11 cellular contexts compared by ENCODE assay signal in genomic region chr15:75036269-75036668, GRCh38. TPM values are rescaled to one million over a fixed set of nuclear protein-coding genes. Genes with fewer than 3 reads are reported as not detected.
DNase-seq lines count a peak whose midpoint lies in the region; ATAC-seq and TF ChIP-seq lines count a peak whose summit lies in the region.
"Had no signal": no experiment of that assay in that cellular context is flagged by ENCODE, and none has a peak within 500 bp of the region (broad histone marks: within the 10 kb centered on the region; RNA-seq: fewer than 3 reads in every experiment).

No MANE protein-coding gene starts in this region.

- peaks cover 66% of the 10 kb centered on the region for H3K4me1 ChIP-seq in Caco-2
- H3K4me1 ChIP-seq in lung (ENCODE audit: control insufficient read depth in 2 of 2, insufficient read depth in 2 of 2, low read length in 2 of 2) = peaks cover 0 to 4% of the 10 kb centered on the region in 2 donors

- in situ Hi-C loops in brain microvascular endothelial cell (cut with HindIII; ENCODE audit: low pct_ligation_motif_present, low sequenced_read_pairs) = no loop called here

- no peak overlapping the region for H3K4me3 ChIP-seq in Caco-2 (ENCODE audit: low read depth, low read length)
- no peak overlapping the region for H3K4me3 ChIP-seq in lung
- no peak overlapping the region for H3K4me3 ChIP-seq in brain microvascular endothelial cell (ENCODE audit: low read depth, low read length)

- POLR2A ChIA-PET in Caco-2 (lab: Charles Lee) = interaction anchor here (0.6 to 1.7 kb wide), 5 partner anchors 13 to 166 kb away, joined by 3 to 7 read pairs (median 5); partner anchors contain the start of genes C15orf39, PPCDC and RPP25
- POLR2A ChIA-PET in MCF 10A (lab: Yijun Ruan, JAX) = interaction anchor here (0.6 to 1.4 kb wide), 4 partner anchors 13 to 165 kb away, joined by 3 to 9 read pairs (median 3); partner anchors contain the start of genes C15orf39 and PPCDC

- H3K9me3 Mint-ChIP-seq in Caco-2 (ENCODE audit: unreplicated experiment) = no peaks in the 10 kb centered on the region
- no peaks in the 10 kb centered on the region for H3K9me3 Mint-ChIP-seq in MCF 10A (ENCODE audit: unreplicated experiment)
- H3K9me3 Mint-ChIP-seq: effector memory CD8-positive, alpha-beta T cell had no signal

- H3K27me3 ChIP-seq in Caco-2 (replicated peaks; ENCODE audit: control insufficient read depth, insufficient read depth, low read length) = no peaks in the 10 kb centered on the region
- no peaks in the 10 kb centered on the region for H3K27me3 ChIP-seq in lung (ENCODE audit: control insufficient read depth, insufficient read depth)
- H3K27me3 ChIP-seq in brain microvascular endothelial cell (replicated peaks) = no peaks in the 10 kb centered on the region

- no peaks in the 10 kb centered on the region for H3K36me3 ChIP-seq in Caco-2 (ENCODE audit: control insufficient read depth, insufficient read depth, low read length)
- H3K36me3 ChIP-seq in lung (ENCODE audit: control insufficient read depth in 2 of 2, insufficient read depth in 2 of 2, low read length in 2 of 2) = peaks cover 0 to 1% of the 10 kb centered on the region in 2 donors
- H3K36me3 ChIP-seq in brain microvascular endothelial cell (replicated peaks) = no peaks in the 10 kb centered on the region

- DNase-seq in Caco-2 (peak; percentile 93 to 96), LHCN-M2 (ENCODE audit: low read depth) (peak; percentile 85), MCF 10A (ENCODE audit: unreplicated experiment) (peak; percentile 56), lung (ENCODE audit: low spot score) (no peak), brain microvascular endothelial cell (no peak), middle frontal gyrus (ENCODE audit: extremely low spot score, low spot score) (no peak)
- DNase-seq: activated naive CD4-positive, alpha-beta T cell treated with Interleukin-2 at 50 U/mL for 16 hours; effector memory CD8-positive, alpha-beta T cell; NCI-H446 had no signal

- CTCF ChIA-PET in Caco-2 (lab: Charles Lee) = interaction anchor here (0.7 to 3.1 kb wide), 4 partner anchors 13 to 168 kb away, joined by 5 to 19 read pairs (median 8); partner anchors contain the start of genes C15orf39 and PPCDC
- CTCF ChIA-PET in MCF 10A (lab: Yijun Ruan, JAX) = interaction anchor here (0.6 to 1.1 kb wide), 4 partner anchors 139 to 415 kb away, joined by 3 to 4 read pairs (median 3); partner anchors contain the start of gene SIN3A

- H3K27ac ChIP-seq in lung (ENCODE audit: low read depth in 1 of 2, low read length in 1 of 2) (no peak overlapping the region), brain microvascular endothelial cell (no peak overlapping the region)

- TF ChIP-seq CTCF in Caco-2 (IDR thresholded peaks at IDR 0.05; ENCODE audit: insufficient read depth in 1 of 2, low read depth in 1 of 2, low read length in 1 of 2, severe bottlenecking in 1 of 2, unreplicated experiment in 1 of 2) = no peak
- no peak for TF ChIP-seq CTCF in MCF 10A (IDR thresholded peaks at IDR 0.05; ENCODE audit: unreplicated experiment)
- TF ChIP-seq CTCF in lung (IDR thresholded peaks at IDR 0.05; ENCODE audit: control extremely low read depth, extremely low read depth) = no peak
- TF ChIP-seq CTCF in brain microvascular endothelial cell (IDR thresholded peaks at IDR 0.05; ENCODE audit: low read depth, low read length, missing control alignments) = no peak

- H3K27ac Mint-ChIP-seq in Caco-2 (ENCODE audit: unreplicated experiment) (peak overlapping the region; percentile 75), MCF 10A (ENCODE audit: low read depth, unreplicated experiment) (peak overlapping the region; percentile 16)

- ATAC-seq in lung (ENCODE audit: insufficient read depth, low FRiP score) = peak; percentile 34
- ATAC-seq in GM18870 (IDR thresholded peaks at IDR 0.05; ENCODE audit: unreplicated experiment) = no peak
- no peak for ATAC-seq in HG02588 (IDR thresholded peaks at IDR 0.05; ENCODE audit: unreplicated experiment)
- ATAC-seq: effector memory CD8-positive, alpha-beta T cell had no signal

- peaks cover 50% of the 10 kb centered on the region for H3K4me1 Mint-ChIP-seq in Caco-2 (ENCODE audit: low read depth, unreplicated experiment)
- H3K4me1 Mint-ChIP-seq in MCF 10A (ENCODE audit: insufficient read depth, unreplicated experiment) = peaks cover 11% of the 10 kb centered on the region

- H3K9me3 ChIP-seq in Caco-2 (no peaks in the 10 kb centered on the region), lung (ENCODE audit: control insufficient read depth in 2 of 2, insufficient read depth in 1 of 2, low read length in 1 of 2) (no peaks in the 10 kb centered on the region)

- peaks cover 19% of the 10 kb centered on the region for H3K36me3 Mint-ChIP-seq in Caco-2 (ENCODE audit: insufficient read depth, unreplicated experiment)
- peaks cover 21% of the 10 kb centered on the region for H3K36me3 Mint-ChIP-seq in MCF 10A (ENCODE audit: insufficient read depth, unreplicated experiment)

- no TSS peak for BruUV-seq in Caco-2 (replicated peaks; lab: Mats Ljungman, UMichigan)
- no TSS peak for BruUV-seq in MCF 10A (replicated peaks; lab: Mats Ljungman, UMichigan)

- H3K4me3 Mint-ChIP-seq in Caco-2 (ENCODE audit: unreplicated experiment) (peak overlapping the region; percentile 25), MCF 10A (ENCODE audit: unreplicated experiment) (no peak overlapping the region)
- H3K4me3 Mint-ChIP-seq: effector memory CD8-positive, alpha-beta T cell had no signal

- intact Hi-C loops in Caco-2 (cut with micrococcal nuclease; ENCODE audit: unreplicated experiment) = loop anchor here (1.0 to 2.0 kb wide), 4 partner anchors 23 to 164 kb away; no protein-coding TSS in a partner anchor
- intact Hi-C loops in MCF 10A (cut with micrococcal nuclease) = no loop called here

- H3K27me3 Mint-ChIP-seq in Caco-2 (ENCODE audit: insufficient read depth, unreplicated experiment) = no peaks in the 10 kb centered on the region
- no peaks in the 10 kb centered on the region for H3K27me3 Mint-ChIP-seq in MCF 10A (ENCODE audit: insufficient read depth, unreplicated experiment)
- H3K27me3 Mint-ChIP-seq: effector memory CD8-positive, alpha-beta T cell had no signal

- WGBS in lung, 2 donors = 73 to 91% methylated on average over 3 of the region's 3 CpGs

RNA-seq across cellular contexts. Expression of gene PPCDC, which starts 12.9 kb away (rescaled TPM):
- total RNA-seq in Caco-2 (2022) (14.7 and 18.1 TPM in 2 replicates), LHCN-M2 (2014; rRNA removed) (21.1 and 22.8 TPM in 2 replicates), MCF 10A (2022) (20.3 and 25.1 TPM in 2 replicates), lung (10 to 100 TPM; 12.8 to 19.2 TPM)
- polyA plus RNA-seq in LHCN-M2 (2012) = 8.9 TPM
- polyA plus RNA-seq in lung = 10 to 100 TPM; 22.5 to 23.8 TPM

RNA-seq across cellular contexts. Expression of gene SCAMP5, which starts 40.9 kb away (rescaled TPM):
- 9.2 and 11.8 TPM in 2 replicates for total RNA-seq in Caco-2 (2022)
- total RNA-seq in LHCN-M2 (2014; rRNA removed) = 0.51 and 0.98 TPM in 2 replicates
- polyA plus RNA-seq in LHCN-M2 (2012) = 1.6 TPM
- 0.54 and 0.96 TPM in 2 replicates for total RNA-seq in MCF 10A (2022)
- total RNA-seq in lung = 1 to 10 TPM; 3.8 to 4.8 TPM
- 1 to 10 TPM in 1 of 2 donors, under 1 TPM in 1; 0.94 to 9.5 TPM for polyA plus RNA-seq in lung

Comparison
In these comparisons a context has a peak if more than half of its experiments do, and no peak if none do; other contexts are left out.
1. DNase-seq: peak in Caco-2 (2 of 2), LHCN-M2 (single experiment) and MCF 10A (single experiment); none in lung (single experiment), brain microvascular endothelial cell (single experiment) and middle frontal gyrus (single experiment).